1 cellular context compared by ENCODE assay signal in genomic region chrX:52995974-52996304, GRCh38.
TF ChIP-seq lines count a peak whose summit lies in the region.

No MANE protein-coding gene starts in this region.

TF ChIP-seq in K562, 482 proteins besides CTCF, POLR2A, EP300 and RAD21 (continued from another document):
- no peak for TF ChIP-seq ELK1 (CRISPR knock-in tag; IDR thresholded peaks at IDR 0.05)
TF ChIP-seq in K562: peak in this region for 0.
